ENCODE assay signal across 22 cellular contexts in the genomic region with DNA sequence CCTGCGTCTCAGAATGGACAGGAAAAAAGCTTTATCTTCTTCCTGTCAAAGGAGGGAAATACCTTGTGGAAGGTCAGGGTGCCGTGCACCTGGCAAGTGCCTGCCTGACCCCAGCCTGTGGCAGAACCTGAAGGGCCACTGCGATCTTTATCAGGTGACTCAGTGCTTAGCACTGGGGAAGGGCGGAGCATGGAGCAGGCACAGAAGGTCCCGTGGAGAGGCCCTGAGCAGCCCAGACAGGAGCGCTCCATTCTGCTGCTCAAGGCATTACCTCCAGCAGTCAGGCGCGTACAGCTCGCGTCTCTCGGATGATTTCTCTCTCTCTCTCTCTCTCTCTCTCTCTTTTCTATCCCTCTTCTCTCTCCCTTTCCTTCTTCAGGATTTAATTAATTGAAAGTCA. TPM values are rescaled to one million over a fixed set of nuclear protein-coding genes. Genes with fewer than 3 reads are reported as not detected.
A peak's percentile ranks its signal among the peaks of the same experiment; 100 is the strongest.
DNase-seq lines count a peak whose midpoint lies in the region; ATAC-seq and TF ChIP-seq lines count a peak whose summit lies in the region.
"Had no signal": no experiment of that assay in that cellular context is flagged by ENCODE, and none has a peak within 500 bp of the region (broad histone marks: within the 10 kb centered on the region; RNA-seq: fewer than 3 reads in every experiment).

No MANE protein-coding gene starts in this region.

- H3K4me3 ChIP-seq in GM23338 (no peak overlapping the region), spleen (no peak overlapping the region), heart right ventricle (no peak overlapping the region)
- H3K4me3 ChIP-seq: esophagus muscularis mucosa, tibial artery had no signal

- H3K9me3 ChIP-seq in spleen = no peaks in the 10 kb centered on the region
- H3K9me3 ChIP-seq in heart right ventricle = no peaks in the 10 kb centered on the region
- H3K9me3 ChIP-seq: esophagus muscularis mucosa, tibial artery had no signal

- no peaks in the 10 kb centered on the region for H3K9me2 ChIP-seq in GM23338 (ENCODE audit: insufficient read depth)

- H3K27ac ChIP-seq in GM23338 (ENCODE audit: low read depth) (no peak overlapping the region), RWPE1 (no peak overlapping the region), spleen (no peak overlapping the region), heart right ventricle (no peak overlapping the region)
- H3K27ac ChIP-seq: esophagus muscularis mucosa, KMS-11, tibial artery had no signal

- POLR2A ChIA-PET in RWPE1 (lab: Yijun Ruan, JAX; ENCODE audit: low non-redundant PET) = no interaction called here

- TF ChIP-seq POLR2A in spleen (IDR thresholded peaks at IDR 0.05) = no peak

- intact Hi-C loops in spleen (cut with DNase I; ENCODE audit: low total_unique reads) (no loop called here), heart right ventricle (cut with DNase I) (no loop called here)

- H3F3A ChIP-seq in GM23338 (replicated peaks; ENCODE audit: low read depth) = no peaks in the 10 kb centered on the region

- DNase-seq in GM23338 (ENCODE audit: low spot score) = no peak
- DNase-seq in RWPE1 (ENCODE audit: low spot score) = peak; percentile 85
- peak; percentile 66 for DNase-seq in iPS-NIHi11 (ENCODE audit: low spot score)
- no peak for DNase-seq in stimulated activated effector memory CD8-positive, alpha-beta T cell treated with anti-CD3 and anti-CD28 coated beads, Interleukin-12 subunit alpha, Interleukin-12 subunit beta, amount 100 ng/mL, for 72 hours (ENCODE audit: low spot score in 2 of 2)
- no peak for DNase-seq in spleen
- no peak for DNase-seq in heart right ventricle
- no peak for DNase-seq in activated CD8-positive, alpha-beta memory T cell treated with anti-CD3 and anti-CD28 coated beads, Interleukin-2, amount 50 U/mL, for 4 hours
- DNase-seq: activated CD4-positive, alpha-beta T cell treated with anti-CD3 and anti-CD28 coated beads, Interleukin-2, amount 10 ng/mL, durations not matched to agents 7 days and 5 days; activated T-cell treated with anti-CD3 and anti-CD28 coated beads, Interleukin-2, amount 50 U/mL, for 72 hours; amniotic stem cell; head of caudate nucleus; NCI-H146; NCI-H524 treated with DMSO at 0.1 percent for 48 hours; right cardiac atrium; stimulated activated CD8-positive, alpha-beta memory T cell treated with anti-CD3 and anti-CD28 coated beads, Interleukin-4, amount 100 ng/mL, for 48 hours had no signal

- no peak overlapping the region for H3K4me3 Mint-ChIP-seq in GM23338
- H3K4me3 Mint-ChIP-seq in stimulated activated effector memory CD8-positive, alpha-beta T cell treated with anti-CD3 and anti-CD28 coated beads, Interleukin-12 subunit alpha, Interleukin-12 subunit beta, amount 100 ng/mL, for 72 hours = no peak overlapping the region
- H3K4me3 Mint-ChIP-seq: activated CD4-positive, alpha-beta T cell treated with anti-CD3 and anti-CD28 coated beads, Interleukin-2, amount 10 ng/mL, durations not matched to agents 7 days and 5 days; activated T-cell treated with anti-CD3 and anti-CD28 coated beads, Interleukin-2, amount 50 U/mL, for 72 hours; CD4-positive, alpha-beta T cell; nephron had no signal

- ATAC-seq in GM23338 = peak; percentile 44
- ATAC-seq in stimulated activated effector memory CD8-positive, alpha-beta T cell treated with anti-CD3 and anti-CD28 coated beads, Interleukin-12 subunit alpha, Interleukin-12 subunit beta, amount 100 ng/mL, for 72 hours = no peak
- no peak for ATAC-seq in heart right ventricle
- ATAC-seq: activated T-cell treated with anti-CD3 and anti-CD28 coated beads, Interleukin-2, amount 50 U/mL, for 72 hours; left lobe of liver had no signal

- H3K9me3 Mint-ChIP-seq in GM23338 = no peaks in the 10 kb centered on the region
- no peaks in the 10 kb centered on the region for H3K9me3 Mint-ChIP-seq in stimulated activated effector memory CD8-positive, alpha-beta T cell treated with anti-CD3 and anti-CD28 coated beads, Interleukin-12 subunit alpha, Interleukin-12 subunit beta, amount 100 ng/mL, for 72 hours
- H3K9me3 Mint-ChIP-seq: activated CD4-positive, alpha-beta T cell treated with anti-CD3 and anti-CD28 coated beads, Interleukin-2, amount 10 ng/mL, durations not matched to agents 7 days and 5 days; activated T-cell treated with anti-CD3 and anti-CD28 coated beads, Interleukin-2, amount 50 U/mL, for 72 hours; CD4-positive, alpha-beta T cell; nephron had no signal

- no peak overlapping the region for H2AFZ ChIP-seq in GM23338

- peaks cover 15% of the 10 kb centered on the region for H3K4me1 Mint-ChIP-seq in GM23338
- H3K4me1 Mint-ChIP-seq in stimulated activated effector memory CD8-positive, alpha-beta T cell treated with anti-CD3 and anti-CD28 coated beads, Interleukin-12 subunit alpha, Interleukin-12 subunit beta, amount 100 ng/mL, for 72 hours = no peaks in the 10 kb centered on the region
- H3K4me1 Mint-ChIP-seq: activated CD4-positive, alpha-beta T cell treated with anti-CD3 and anti-CD28 coated beads, Interleukin-2, amount 10 ng/mL, durations not matched to agents 7 days and 5 days; nephron had no signal

- WGBS in spleen, 5 donors = 76 to 92% (median 88%) methylated on average over 11 of the region's 11 CpGs
- WGBS in heart right ventricle, 2 donors = 82 to 83% methylated on average over 11 of the region's 11 CpGs

- H3K36me3 Mint-ChIP-seq in GM23338 (ENCODE audit: low read depth) = no peaks in the 10 kb centered on the region; the same call in 2 of the 3 replicates
- H3K36me3 Mint-ChIP-seq in stimulated activated effector memory CD8-positive, alpha-beta T cell treated with anti-CD3 and anti-CD28 coated beads, Interleukin-12 subunit alpha, Interleukin-12 subunit beta, amount 100 ng/mL, for 72 hours = no peaks in the 10 kb centered on the region

- H3K27me3 Mint-ChIP-seq in GM23338 (ENCODE audit: insufficient read depth, low read depth, poor library complexity) = peaks cover 20% of the 10 kb centered on the region
- H3K27me3 Mint-ChIP-seq: activated CD4-positive, alpha-beta T cell treated with anti-CD3 and anti-CD28 coated beads, Interleukin-2, amount 10 ng/mL, durations not matched to agents 7 days and 5 days; CD4-positive, alpha-beta T cell had no signal

- H3K27me3 ChIP-seq in GM23338 (ENCODE audit: insufficient read depth) (no peaks in the 10 kb centered on the region), spleen (replicated peaks in 1 of 7) (no peaks in the 10 kb centered on the region), heart right ventricle (peaks cover 0 to 2% (median 0%) of the 10 kb centered on the region in 7 donors)
- H3K27me3 ChIP-seq: esophagus muscularis mucosa, tibial artery had no signal

- TF ChIP-seq CTCF in GM23338 (conservative IDR thresholded peaks at IDR 0.05; ENCODE audit: low read depth in 2 of 2) = no peak
- TF ChIP-seq CTCF in RWPE1 (conservative IDR thresholded peaks at IDR 0.05; ENCODE audit: low read depth) = no peak
- TF ChIP-seq CTCF in spleen (IDR thresholded peaks at IDR 0.05 in 8 of 11, conservative IDR thresholded peaks at IDR 0.05 in 3 of 11) = no peak
- no peak for TF ChIP-seq CTCF in heart right ventricle (IDR thresholded peaks at IDR 0.05)

- no peaks in the 10 kb centered on the region for H3K79me2 ChIP-seq in GM23338 (replicated peaks; ENCODE audit: insufficient read depth)

- no peak overlapping the region for H3K27ac Mint-ChIP-seq in GM23338
- peak overlapping the region; percentile 15 for H3K27ac Mint-ChIP-seq in stimulated activated effector memory CD8-positive, alpha-beta T cell treated with anti-CD3 and anti-CD28 coated beads, Interleukin-12 subunit alpha, Interleukin-12 subunit beta, amount 100 ng/mL, for 72 hours
- H3K27ac Mint-ChIP-seq: activated CD4-positive, alpha-beta T cell treated with anti-CD3 and anti-CD28 coated beads, Interleukin-2, amount 10 ng/mL, durations not matched to agents 7 days and 5 days; activated T-cell treated with anti-CD3 and anti-CD28 coated beads, Interleukin-2, amount 50 U/mL, for 72 hours; CD4-positive, alpha-beta T cell; nephron had no signal

- H3K36me3 ChIP-seq in GM23338 (ENCODE audit: insufficient read depth) = no peaks in the 10 kb centered on the region
- H3K36me3 ChIP-seq in spleen = no peaks in the 10 kb centered on the region
- no peaks in the 10 kb centered on the region for H3K36me3 ChIP-seq in heart right ventricle
- H3K36me3 ChIP-seq: esophagus muscularis mucosa, tibial artery had no signal

- H3K4me1 ChIP-seq in GM23338 (ENCODE audit: insufficient read depth) = no peaks in the 10 kb centered on the region
- peaks cover 0 to 6% (median 0%) of the 10 kb centered on the region in 6 donors for H3K4me1 ChIP-seq in spleen
- peaks cover 0 to 17% (median 2%) of the 10 kb centered on the region in 9 donors for H3K4me1 ChIP-seq in heart right ventricle

- no peaks in the 10 kb centered on the region for H4K20me1 ChIP-seq in GM23338 (replicated peaks; ENCODE audit: insufficient read depth)

- no peak overlapping the region for H3K4me2 ChIP-seq in GM23338
- H3K4me2 ChIP-seq: KMS-11 had no signal

- CTCF ChIA-PET in RWPE1 (lab: Yijun Ruan, JAX) = interaction anchor here (0.6 to 1.0 kb wide), 4 partner anchors 44 to 887 kb away, joined by 3 to 4 read pairs (median 3); no protein-coding TSS in a partner anchor

TF ChIP-seq in GM23338, 12 proteins besides CTCF, POLR2A, EP300 and RAD21:
- TF ChIP-seq CREB1 (CRISPR knock-in tag; IDR thresholded peaks at IDR 0.05; ENCODE audit: low read depth) = no peak

RNA-seq across cellular contexts. Expression of a gene that starts 31.7 kb away (rescaled TPM):
- 0.10 and 0.27 TPM in 2 replicates for total RNA-seq in GM23338 (2014; rRNA removed; shearing (Covaris generic))
- 0.13 and 0.21 TPM in 2 replicates for polyA plus RNA-seq in GM23338 (2016; fragmentation: Nextera tagmentation; extraction: Ambion mirVana)
- total RNA-seq in spleen = 1 to 10 TPM in 1 of 7 donors, under 1 TPM in 6; 0.37 to 1.1 (median 0.58) TPM
- under 1 TPM; 0.20 to 0.67 (median 0.53) TPM for polyA plus RNA-seq in spleen
- 1 to 10 TPM; 2.8 to 7.4 (median 4.3) TPM for total RNA-seq in heart right ventricle
- polyA plus RNA-seq in heart right ventricle = 1 to 10 TPM; 3.0 to 3.6 TPM
- total RNA-seq: activated CD4-positive, alpha-beta T cell treated with anti-CD3 and anti-CD28 coated beads, Interleukin-2, amount 10 ng/mL, durations not matched to agents 7 days and 5 days; CD4-positive, alpha-beta T cell; T-helper 2 cell treated with Interferon-gamma antibody and Interleukin-4, amounts not matched to agents 100 ng/mL and 5 ng/mL, for 36 hours had no signal

Comparison
In these comparisons a context has a peak if more than half of its experiments do, and no peak if none do; other contexts are left out.
1. DNase-seq: peak in RWPE1 (single experiment) and iPS-NIHi11 (single experiment); none in GM23338 (single experiment), stimulated activated effector memory CD8-positive, alpha-beta T cell treated with anti-CD3 and anti-CD28 coated beads, Interleukin-12 subunit alpha, Interleukin-12 subunit beta, amount 100 ng/mL, for 72 hours (0 of 2), spleen (single experiment), heart right ventricle (0 of 2) and activated CD8-positive, alpha-beta memory T cell treated with anti-CD3 and anti-CD28 coated beads, Interleukin-2, amount 50 U/mL, for 4 hours (single experiment).